Comparison of ENCODE assay signal across 10 cellular contexts in genomic region chr19:12648088-12648487, GRCh38. TPM values are rescaled to one million over a fixed set of nuclear protein-coding genes. Genes with fewer than 3 reads are reported as not detected.
DNase-seq lines count a peak whose midpoint lies in the region; ATAC-seq and TF ChIP-seq lines count a peak whose summit lies in the region.
"Had no signal": no experiment of that assay in that cellular context is flagged by ENCODE, and none has a peak within 500 bp of the region (broad histone marks: within the 10 kb centered on the region; RNA-seq: fewer than 3 reads in every experiment).

No MANE protein-coding gene starts in this region.

- peaks cover 3 to 18% (median 10%) of the 10 kb centered on the region in 12 donors for H3K4me1 ChIP-seq in heart left ventricle
- H3K4me1 ChIP-seq in psoas muscle, result peaks cover 10% of the 10 kb centered on the region

- DNase-seq in D341Med (ENCODE audit: low spot score), result peak; percentile 42
- DNase-seq in WTC11 (ENCODE audit: low spot score), result peak; percentile 75
- DNase-seq in heart left ventricle, result no peak
- DNase-seq in psoas muscle, result no peak
- no peak for DNase-seq in ecto neural progenitor cell (ENCODE audit: low spot score)
- DNase-seq in activated naive CD4-positive, alpha-beta T cell treated with anti-CD3 and anti-CD28 coated beads, Interleukin-2, amount 50 U/mL, for 72 hours (ENCODE audit: low spot score in 2 of 2), result no peak
- DNase-seq: activated CD8-positive, alpha-beta memory T cell treated with anti-CD3 and anti-CD28 coated beads for 24 hours; central memory CD4-positive, alpha-beta T cell had no signal

- H3K27me3 Mint-ChIP-seq in WTC11 (ENCODE audit: low read depth), result peaks cover 11% of the 10 kb centered on the region

- H3K4me1 Mint-ChIP-seq in WTC11, result peaks cover 11% of the 10 kb centered on the region

- TF ChIP-seq POLR2A in heart left ventricle (IDR thresholded peaks at IDR 0.05), result no peak

- H3K4me3 ChIP-seq in heart left ventricle (peak overlapping the region in 11 of 12 donors; percentile 5 to 44 (median 37)), psoas muscle (peak overlapping the region; percentile 56)

- H3K27ac ChIP-seq in heart left ventricle (no peak overlapping the region), psoas muscle (no peak overlapping the region)

- no peaks in the 10 kb centered on the region for H3K27me3 ChIP-seq in heart left ventricle
- no peaks in the 10 kb centered on the region for H3K27me3 ChIP-seq in psoas muscle (ENCODE audit: insufficient read depth in 3 of 3, low read length in 2 of 3)

- peak; percentile 29 for ATAC-seq in WTC11
- ATAC-seq in heart left ventricle, result peak in 3 of 4 donors; percentile 49 to 59 (median 57)
- peak; percentile 17 to 62 (median 58) for ATAC-seq in psoas muscle
- ATAC-seq in HG02798 (IDR thresholded peaks at IDR 0.05; ENCODE audit: poor library complexity, unreplicated experiment), result no peak
- no peak for ATAC-seq in GM19463 (IDR thresholded peaks at IDR 0.05; ENCODE audit: unreplicated experiment)
- ATAC-seq in activated naive CD4-positive, alpha-beta T cell treated with anti-CD3 and anti-CD28 coated beads, Interleukin-2, amount 50 U/mL, for 72 hours, result no peak

- H3K36me3 ChIP-seq in heart left ventricle (peaks cover 0 to 23% (median 0%) of the 10 kb centered on the region in 9 donors), psoas muscle (ENCODE audit: insufficient read depth in 1 of 2, low read depth in 1 of 2) (peaks cover 0 to 14% of the 10 kb centered on the region in 2 donors)

- intact Hi-C loops in heart left ventricle (cut with DNase I) (no loop called here), psoas muscle (cut with DNase I) (no loop called here)

- peak overlapping the region; percentile 76 for H3K4me3 Mint-ChIP-seq in WTC11

- CTCF ChIA-PET in WTC11 (lab: Charles Lee), result interaction anchor here (1.0 to 3.3 kb wide), 15 partner anchors 9 to 404 kb away, joined by 3 to 23 read pairs (median 6); partner anchors contain the start of genes DHPS, MAN2B1, WDR83 and ZNF490

- H3K9me3 Mint-ChIP-seq in WTC11, result no peaks in the 10 kb centered on the region
- H3K9me3 Mint-ChIP-seq in activated naive CD4-positive, alpha-beta T cell treated with anti-CD3 and anti-CD28 coated beads, Interleukin-2, amount 50 U/mL, for 72 hours, result no peaks in the 10 kb centered on the region

- WGBS in heart left ventricle, 4 donors, result 10 to 18% (median 15%) methylated on average over 15 to 29 of the region's 29 CpGs
- 7 to 15% (median 7%) methylated on average over 29 of the region's 29 CpGs for WGBS in psoas muscle, 3 donors

- peak overlapping the region; percentile 64 for H3K27ac Mint-ChIP-seq in WTC11
- H3K27ac Mint-ChIP-seq in activated naive CD4-positive, alpha-beta T cell treated with anti-CD3 and anti-CD28 coated beads, Interleukin-2, amount 50 U/mL, for 72 hours, result no peak overlapping the region

- POLR2A ChIA-PET in WTC11 (lab: Charles Lee), result interaction anchor here (1.1 to 1.2 kb wide), 2 partner anchors 18 to 37 kb away, joined by 3 to 6 read pairs; partner anchors contain the start of genes MAN2B1, WDR83, ZNF490 and ZNF791

- H3K36me3 Mint-ChIP-seq in WTC11, result peaks cover 6% of the 10 kb centered on the region
- peaks cover 0 to 11% of the 10 kb centered on the region in 2 donors for H3K36me3 Mint-ChIP-seq in activated naive CD4-positive, alpha-beta T cell treated with anti-CD3 and anti-CD28 coated beads, Interleukin-2, amount 50 U/mL, for 72 hours

- TF ChIP-seq CTCF in WTC11 (IDR thresholded peaks at IDR 0.05) (no peak), heart left ventricle (IDR thresholded peaks at IDR 0.05) (peak in 9 of 12 donors; percentile 13 to 47 (median 20)), psoas muscle (IDR thresholded peaks at IDR 0.05) (no peak)

- H3K9me3 ChIP-seq in heart left ventricle (no peaks in the 10 kb centered on the region), psoas muscle (no peaks in the 10 kb centered on the region)

TF ChIP-seq in WTC11, 78 proteins besides CTCF, POLR2A, EP300 and RAD21 (continues in another document):
- peak; percentile 33; the same call in 1 of the 2 replicates for TF ChIP-seq FOXP1 (CRISPR knock-in tag; IDR thresholded peaks at IDR 0.05; ENCODE audit: borderline replicate concordance)
- peak; percentile 48; the same call in 1 of the 2 replicates for TF ChIP-seq ZNF423 (CRISPR knock-in tag; IDR thresholded peaks at IDR 0.05)
- TF ChIP-seq, protein P1, sequence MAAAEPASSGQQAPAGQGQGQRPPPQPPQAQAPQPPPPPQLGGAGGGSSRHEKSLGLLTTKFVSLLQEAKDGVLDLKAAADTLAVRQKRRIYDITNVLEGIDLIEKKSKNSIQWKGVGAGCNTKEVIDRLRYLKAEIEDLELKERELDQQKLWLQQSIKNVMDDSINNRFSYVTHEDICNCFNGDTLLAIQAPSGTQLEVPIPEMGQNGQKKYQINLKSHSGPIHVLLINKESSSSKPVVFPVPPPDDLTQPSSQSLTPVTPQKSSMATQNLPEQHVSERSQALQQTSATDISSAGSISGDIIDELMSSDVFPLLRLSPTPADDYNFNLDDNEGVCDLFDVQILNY (CRISPR knock-in tag; IDR thresholded peaks at IDR 0.05), result no peak
- 0 out of 2 replicates have a peak, but pooled peaks have one; percentile 22 for TF ChIP-seq SP1 (CRISPR knock-in tag; conservative IDR thresholded peaks at IDR 0.05)
- no peak for TF ChIP-seq MLX (CRISPR knock-in tag; IDR thresholded peaks at IDR 0.05)
- peak; percentile 74 for TF ChIP-seq HMGXB4 (CRISPR knock-in tag; IDR thresholded peaks at IDR 0.05)
- no peak for TF ChIP-seq E2F1 (CRISPR knock-in tag; IDR thresholded peaks at IDR 0.05)
- 0 out of 2 replicates have a peak, but pooled peaks have one; percentile 34 for TF ChIP-seq RELA (CRISPR knock-in tag; IDR thresholded peaks at IDR 0.05; ENCODE audit: borderline replicate concordance)

RNA-seq across cellular contexts. Expression of gene MAN2B1, which starts 18.5 kb away (rescaled TPM):
- 69.2 to 73.4 TPM (median 72.0 TPM) in 3 replicates for total RNA-seq in WTC11 (2021)
- 100 to 1,000 TPM in 1 of 9 donors, 10 to 100 TPM in 8; 16.0 to 135 (median 30.7) TPM for total RNA-seq in heart left ventricle
- polyA plus RNA-seq in heart left ventricle, result 10 to 100 TPM; 18.6 to 23.0 TPM
- 10 to 100 TPM; 14.6 to 20.5 (median 16.2) TPM for total RNA-seq in psoas muscle
- 10 to 100 TPM in 2 of 3 donors, 1 to 10 TPM in 1; 9.6 to 17.8 (median 14.1) TPM for polyA plus RNA-seq in psoas muscle
- 100 to 1,000 TPM; 136 to 174 TPM for total RNA-seq in activated naive CD4-positive, alpha-beta T cell treated with anti-CD3 and anti-CD28 coated beads, Interleukin-2, amount 50 U/mL, for 72 hours

RNA-seq across cellular contexts. Expression of gene WDR83, which starts 18.5 kb away (rescaled TPM):
- total RNA-seq in WTC11 (2021) (21.8 to 26.3 TPM (median 23.7 TPM) in 3 replicates), heart left ventricle (1 to 10 TPM; 6.0 to 9.2 (median 7.8) TPM), psoas muscle (1 to 10 TPM; 1.8 to 5.8 (median 3.7) TPM)
- polyA plus RNA-seq in heart left ventricle (10 to 100 TPM; 12.3 to 13.0 TPM), psoas muscle (1 to 10 TPM; 3.8 to 9.1 (median 5.8) TPM)
- total RNA-seq in activated naive CD4-positive, alpha-beta T cell treated with anti-CD3 and anti-CD28 coated beads, Interleukin-2, amount 50 U/mL, for 72 hours, result 10 to 100 TPM; 14.9 to 21.8 TPM

RNA-seq across cellular contexts. Expression of gene DHPS, which starts 33.6 kb away (rescaled TPM):
- total RNA-seq in WTC11 (2021), result 93.3 to 115 TPM (median 104 TPM) in 3 replicates
- total RNA-seq in heart left ventricle, result 100 to 1,000 TPM in 1 of 9 donors, 10 to 100 TPM in 8; 47.6 to 121 (median 54.6) TPM
- polyA plus RNA-seq in heart left ventricle, result 10 to 100 TPM; 57.2 to 57.6 TPM
- total RNA-seq in psoas muscle, result 10 to 100 TPM; 75.6 to 86.7 (median 82.9) TPM
- polyA plus RNA-seq in psoas muscle, result 10 to 100 TPM; 70.0 to 84.2 (median 83.8) TPM
- total RNA-seq in activated naive CD4-positive, alpha-beta T cell treated with anti-CD3 and anti-CD28 coated beads, Interleukin-2, amount 50 U/mL, for 72 hours, result 100 to 1,000 TPM; 148 to 193 TPM

RNA-seq across cellular contexts. Expression of gene ZNF791, which starts 37.4 kb away (rescaled TPM):
- total RNA-seq in WTC11 (2021), result 21.4 to 25.9 TPM (median 23.9 TPM) in 3 replicates
- 10 to 100 TPM in 8 of 9 donors, 1 to 10 TPM in 1; 9.4 to 22.6 (median 14.3) TPM for total RNA-seq in heart left ventricle
- 1 to 10 TPM; 6.1 to 6.9 TPM for polyA plus RNA-seq in heart left ventricle
- 10 to 100 TPM in 2 of 4 donors, 1 to 10 TPM in 2; 8.7 to 18.9 (median 10.9) TPM for total RNA-seq in psoas muscle
- polyA plus RNA-seq in psoas muscle, result 1 to 10 TPM; 4.1 to 8.8 (median 4.3) TPM
- 10 to 100 TPM; 14.7 to 16.7 TPM for total RNA-seq in activated naive CD4-positive, alpha-beta T cell treated with anti-CD3 and anti-CD28 coated beads, Interleukin-2, amount 50 U/mL, for 72 hours

RNA-seq across cellular contexts. Expression of gene ZNF490, which starts 37.5 kb away (rescaled TPM):
- total RNA-seq in WTC11 (2021), result 7.3 to 7.7 TPM (median 7.6 TPM) in 3 replicates
- total RNA-seq in heart left ventricle, result 1 to 10 TPM; 3.7 to 8.9 (median 5.3) TPM
- polyA plus RNA-seq in heart left ventricle, result 1 to 10 TPM in 1 of 2 donors, under 1 TPM in 1; 0.91 to 1.1 TPM
- 1 to 10 TPM; 1.6 to 4.9 (median 2.9) TPM for total RNA-seq in psoas muscle
- polyA plus RNA-seq in psoas muscle, result 1 to 10 TPM in 1 of 3 donors, under 1 TPM in 2; 0.17 to 1.8 (median 0.27) TPM
- total RNA-seq in activated naive CD4-positive, alpha-beta T cell treated with anti-CD3 and anti-CD28 coated beads, Interleukin-2, amount 50 U/mL, for 72 hours, result 1 to 10 TPM; 5.2 to 8.4 TPM

Comparison
In these comparisons a context has a peak if more than half of its experiments do, and no peak if none do; other contexts are left out.
1. DNase-seq: peak in D341Med (single experiment) and WTC11 (single experiment); none in heart left ventricle (0 of 5), psoas muscle (0 of 2), ecto neural progenitor cell (single experiment) and activated naive CD4-positive, alpha-beta T cell treated with anti-CD3 and anti-CD28 coated beads, Interleukin-2, amount 50 U/mL, for 72 hours (0 of 2).
2. ATAC-seq: peak in WTC11 (single experiment), heart left ventricle (3 of 4) and psoas muscle (4 of 4); none in HG02798 (single experiment), GM19463 (single experiment) and activated naive CD4-positive, alpha-beta T cell treated with anti-CD3 and anti-CD28 coated beads, Interleukin-2, amount 50 U/mL, for 72 hours (0 of 2).
3. CTCF ChIP-seq: peak in heart left ventricle (9 of 12); none in WTC11 (single experiment) and psoas muscle (single experiment).